In genomic region chr3:51974277-51974962, GRCh38 we compare ENCODE assay signal across 6 cellular contexts. TPM values are rescaled to one million over a fixed set of nuclear protein-coding genes. Genes with fewer than 3 reads are reported as not detected.
DNase-seq lines count a peak whose midpoint lies in the region; ATAC-seq and TF ChIP-seq lines count a peak whose summit lies in the region.

No MANE protein-coding gene starts in this region.

- H3K4me1 ChIP-seq in OCI-LY3 (ENCODE audit: low read length) (peaks cover 14% of the 10 kb centered on the region), suprapubic skin (peaks cover 72% of the 10 kb centered on the region)

- no peaks in the 10 kb centered on the region for H4K20me1 ChIP-seq in OCI-LY3 (ENCODE audit: insufficient read depth, low read length)

- no peaks in the 10 kb centered on the region for H3K9me3 ChIP-seq in OCI-LY3 (ENCODE audit: insufficient read depth, low read length)
- no peaks in the 10 kb centered on the region for H3K9me3 ChIP-seq in suprapubic skin

- H3K9me3 Mint-ChIP-seq in glutamatergic neuron (ENCODE audit: unreplicated experiment), result peaks cover 11% of the 10 kb centered on the region

- no peak for TF ChIP-seq EP300 in suprapubic skin (IDR thresholded peaks at IDR 0.05)

- peaks cover 12% of the 10 kb centered on the region for H3K27me3 Mint-ChIP-seq in glutamatergic neuron (ENCODE audit: unreplicated experiment)

- TF ChIP-seq POLR2A in suprapubic skin (IDR thresholded peaks at IDR 0.05), result no peak

- peaks cover 8% of the 10 kb centered on the region for H3K79me2 ChIP-seq in OCI-LY3 (ENCODE audit: low read length)

- WGBS in suprapubic skin, result 4% methylated on average over 14 of the region's 30 CpGs

- no peak for DNase-seq in glutamatergic neuron
- DNase-seq in suprapubic skin (ENCODE audit: low spot score in 2 of 2), result no peak
- DNase-seq in cerebellum (ENCODE audit: low spot score), result no peak
- DNase-seq in occipital lobe (lab: John Stamatoyannopoulos, UW), result no peak

- TF ChIP-seq CTCF in OCI-LY3 (IDR thresholded peaks at IDR 0.05; ENCODE audit: low read depth, low read length) (no peak), glutamatergic neuron (IDR thresholded peaks at IDR 0.05; ENCODE audit: partially characterized antibody, unreplicated experiment) (peak; percentile 69), suprapubic skin (IDR thresholded peaks at IDR 0.05) (no peak)

- peaks cover 5% of the 10 kb centered on the region for H3K36me3 ChIP-seq in OCI-LY3 (replicated peaks; ENCODE audit: low read depth, low read length)
- H3K36me3 ChIP-seq in suprapubic skin, result no peaks in the 10 kb centered on the region

- H3K9ac ChIP-seq in OCI-LY3 (ENCODE audit: low read length), result peak overlapping the region; percentile 96

- peak overlapping the region; percentile 100 for H3K4me2 ChIP-seq in OCI-LY3 (ENCODE audit: low read length)

- H3K4me3 ChIP-seq in OCI-LY3 (ENCODE audit: low read length), result peak overlapping the region; percentile 98
- H3K4me3 ChIP-seq in suprapubic skin, result peak overlapping the region; percentile 56

- ATAC-seq in GM21360 (IDR thresholded peaks at IDR 0.05; ENCODE audit: unreplicated experiment), result peak; percentile 11

- peak overlapping the region; percentile 41 for H3K27ac ChIP-seq in OCI-LY3 (ENCODE audit: low read length)
- peak overlapping the region; percentile 79 for H3K27ac ChIP-seq in suprapubic skin

- H3K27ac Mint-ChIP-seq in glutamatergic neuron (ENCODE audit: unreplicated experiment), result no peak overlapping the region

- peak overlapping the region; percentile 99 for H2AFZ ChIP-seq in OCI-LY3 (ENCODE audit: low read depth, low read length)

- no peaks in the 10 kb centered on the region for H3K27me3 ChIP-seq in OCI-LY3 (ENCODE audit: low read depth, low read length)
- H3K27me3 ChIP-seq in suprapubic skin, result no peaks in the 10 kb centered on the region

- peak overlapping the region; percentile 91 for H3K4me3 Mint-ChIP-seq in glutamatergic neuron (ENCODE audit: unreplicated experiment)

- H3K36me3 Mint-ChIP-seq in glutamatergic neuron (ENCODE audit: unreplicated experiment), result no peaks in the 10 kb centered on the region

- H3K4me1 Mint-ChIP-seq in glutamatergic neuron (ENCODE audit: low read depth, unreplicated experiment), result peaks cover 20% of the 10 kb centered on the region

RNA-seq across cellular contexts. Expression of gene ABHD14A, which starts 0.4 kb away (rescaled TPM):
- total RNA-seq in glutamatergic neuron (ENCODE audit: unreplicated experiment), result 12.7 TPM
- 10 to 100 TPM in 1 of 4 donors, 1 to 10 TPM in 3; 3.1 to 11.9 (median 8.3) TPM for total RNA-seq in suprapubic skin
- 19.1 TPM for total RNA-seq in cerebellum
- 20.6 TPM for total RNA-seq in occipital lobe

RNA-seq across cellular contexts. Expression of gene ABHD14B, which starts 0.6 kb away (rescaled TPM):
- total RNA-seq in glutamatergic neuron (ENCODE audit: unreplicated experiment), result 6.7 TPM
- total RNA-seq in suprapubic skin, result 10 to 100 TPM; 50.0 to 79.7 (median 59.0) TPM
- total RNA-seq in cerebellum, result 3.9 TPM
- 1.9 TPM for total RNA-seq in occipital lobe

RNA-seq across cellular contexts. Expression of gene PCBP4, which starts 7.2 kb away (rescaled TPM):
- total RNA-seq in glutamatergic neuron (ENCODE audit: unreplicated experiment) (1,577 TPM), suprapubic skin (10 to 100 TPM; 24.6 to 32.1 (median 28.6) TPM), cerebellum (55.5 TPM), occipital lobe (42.7 TPM)

RNA-seq across cellular contexts. Expression of gene ACY1, which starts 8.9 kb away (rescaled TPM):
- total RNA-seq in glutamatergic neuron (ENCODE audit: unreplicated experiment) (13.2 TPM), suprapubic skin (10 to 100 TPM; 31.2 to 49.3 (median 36.8) TPM), cerebellum (8.0 TPM), occipital lobe (2.8 TPM)

RNA-seq across cellular contexts. Expression of gene GPR62, which starts 19.2 kb away (rescaled TPM):
- total RNA-seq in glutamatergic neuron (ENCODE audit: unreplicated experiment), result 0.44 TPM
- total RNA-seq in suprapubic skin, result not detected
- 0.18 TPM for total RNA-seq in cerebellum
- total RNA-seq in occipital lobe, result 0.62 TPM

Comparison
In these comparisons a context has a peak if more than half of its experiments do, and no peak if none do; other contexts are left out.
1. RNA of gene PCBP4, which starts 7.2 kb away (total RNA-seq): 1,577 TPM in glutamatergic neuron (single experiment); 55.5 TPM in cerebellum (single experiment), 42.7 TPM in occipital lobe (single experiment) and 24.6 to 32.1 TPM in suprapubic skin; every median in the first group is over 10 times any median in the second.